In genomic region chr2:96664366-96664765, GRCh38 we compare ENCODE assay signal across 1 cellular context.
TF ChIP-seq lines count a peak whose summit lies in the region.

No MANE protein-coding gene starts in this region.

TF ChIP-seq in K562, 482 proteins besides CTCF, POLR2A, EP300 and RAD21:
- TF ChIP-seq BCOR (IDR thresholded peaks at IDR 0.05) (peak; percentile 68), ZNF146 (CRISPR knock-in tag; IDR thresholded peaks at IDR 0.05; ENCODE audit: unreplicated experiment) (peak; percentile 96), KDM1A (IDR thresholded peaks at IDR 0.05) (peak; percentile 19 to 44; a peak in 2 of 4 replicates), DMBX1 (CRISPR knock-in tag; IDR thresholded peaks at IDR 0.05; ENCODE audit: borderline replicate concordance) (no peak), CEBPB (tag; IDR thresholded peaks at IDR 0.05) (peak; percentile 43), CEBPG (CRISPR knock-in tag; IDR thresholded peaks at IDR 0.05) (no peak), CEBPG (tag; conservative IDR thresholded peaks at IDR 0.05 in 1 of 2, IDR thresholded peaks at IDR 0.05 in 1 of 2) (peak; percentile 28 to 34; a peak in 2 of 4 replicates), SMARCA5 (IDR thresholded peaks at IDR 0.05) (peak; percentile 33; the same call in 1 of the 2 replicates), KDM2B (CRISPR knock-in tag; IDR thresholded peaks at IDR 0.05) (no peak), ATF6 (CRISPR knock-in tag; IDR thresholded peaks at IDR 0.05) (no peak), CBX3 (IDR thresholded peaks at IDR 0.05; ENCODE audit: borderline replicate concordance in 1 of 2, low read length in 2 of 2) (0 out of 3 replicates have a peak, but pooled peaks of 1 of the 2 experiments have one; percentile 39), ADNP (tag; IDR thresholded peaks at IDR 0.05) (peak; percentile 64; the same call in 1 of the 2 replicates), RBM25 (IDR thresholded peaks at IDR 0.05; ENCODE audit: low read depth, low read length, severe bottlenecking) (peak; percentile 86)
- TF ChIP-seq, protein P1, sequence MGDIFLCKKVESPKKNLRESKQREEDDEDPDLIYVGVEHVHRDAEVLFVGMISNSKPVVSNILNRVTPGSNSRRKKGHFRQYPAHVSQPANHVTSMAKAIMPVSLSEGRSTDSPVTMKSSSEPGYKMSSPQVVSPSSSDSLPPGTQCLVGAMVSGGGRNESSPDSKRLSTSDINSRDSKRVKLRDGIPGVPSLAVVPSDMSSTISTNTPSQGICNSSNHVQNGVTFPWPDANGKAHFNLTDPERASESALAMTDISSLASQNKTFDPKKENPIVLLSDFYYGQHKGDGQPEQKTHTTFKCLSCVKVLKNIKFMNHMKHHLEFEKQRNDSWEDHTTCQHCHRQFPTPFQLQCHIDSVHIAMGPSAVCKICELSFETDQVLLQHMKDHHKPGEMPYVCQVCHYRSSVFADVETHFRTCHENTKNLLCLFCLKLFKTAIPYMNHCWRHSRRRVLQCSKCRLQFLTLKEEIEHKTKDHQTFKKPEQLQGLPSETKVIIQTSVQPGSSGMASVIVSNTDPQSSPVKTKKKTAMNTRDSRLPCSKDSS (IDR thresholded peaks at IDR 0.05; ENCODE audit: low read depth, partially characterized antibody): no peak
